28 cellular contexts compared by ENCODE assay signal in genomic region chr7:4906682-4907081, GRCh38. TPM values are rescaled to one million over a fixed set of nuclear protein-coding genes. Genes with fewer than 3 reads are reported as not detected.
"Had no signal": no experiment of that assay in that cellular context is flagged by ENCODE, and none has a peak within 500 bp of the region (broad histone marks: within the 10 kb centered on the region; RNA-seq: fewer than 3 reads in every experiment).

No MANE protein-coding gene starts in this region.

- H3K4me3 ChIP-seq: colonic mucosa, esophagus squamous epithelium, hepatocyte, sigmoid colon, skin epidermis, suprapubic skin, thyroid gland, uterus had no signal

- H3K27me3 ChIP-seq: colonic mucosa, foreskin keratinocyte, hepatocyte, neutrophil, thyroid gland, uterus had no signal

- H3K9me3 ChIP-seq: colonic mucosa, esophagus squamous epithelium, neutrophil, sigmoid colon, suprapubic skin, thyroid gland, uterus had no signal

- ATAC-seq: foreskin keratinocyte; left colon; left ventricle myocardium superior; naive thymus-derived CD4-positive, alpha-beta T cell; stimulated activated effector memory CD8-positive, alpha-beta T cell treated with anti-CD3 and anti-CD28 coated beads, Interleukin-12 subunit alpha, Interleukin-12 subunit beta, amount 100 ng/mL, for 72 hours; stimulated activated naive CD8-positive, alpha-beta T cell treated with anti-CD3 and anti-CD28 coated beads, Interleukin-15, Interleukin-2, amounts not matched to agents 100 U/mL and 50 U/mL, for 24 hours had no signal

- H3K36me3 ChIP-seq: colonic mucosa, esophagus squamous epithelium, neutrophil, sigmoid colon, suprapubic skin, thyroid gland, uterus had no signal

- H2AFZ ChIP-seq: hepatocyte had no signal

- H3K4me2 ChIP-seq: hepatocyte had no signal

- DNase-seq: colonic mucosa; dermis blood vessel endothelial cell; esophagus squamous epithelium; foreskin keratinocyte; head of caudate nucleus; left colon; left ventricle myocardium superior; naive thymus-derived CD4-positive, alpha-beta T cell; nephron progenitor cell; sigmoid colon; stimulated activated CD4-positive, alpha-beta T cell treated with anti-CD3 and anti-CD28 coated beads, Interleukin-12 subunit alpha, Interleukin-12 subunit beta, amount 100 ng/mL, for 4 hours; stimulated activated CD4-positive, alpha-beta T cell treated with anti-CD3 and anti-CD28 coated beads, Interleukin-2, amount 100 ng/mL, for 48 hours; stimulated activated CD8-positive, alpha-beta memory T cell treated with anti-CD3 and anti-CD28 coated beads, Interleukin-4, amount 100 ng/mL, for 48 hours; stimulated activated naive CD8-positive, alpha-beta T cell treated with anti-CD3 and anti-CD28 coated beads, Interleukin-15, Interleukin-2, amounts not matched to agents 100 U/mL and 50 U/mL, for 24 hours; thyroid gland; uterus had no signal

- H3K4me1 ChIP-seq: colonic mucosa, esophagus squamous epithelium, foreskin keratinocyte, sigmoid colon, suprapubic skin, uterus had no signal

- H3K79me2 ChIP-seq: hepatocyte had no signal

- H3K27ac ChIP-seq: colonic mucosa, esophagus squamous epithelium, foreskin keratinocyte, hepatocyte, neutrophil, sigmoid colon, skin epidermis, suprapubic skin, thyroid gland, uterus had no signal

RNA-seq across cellular contexts. Expression of gene RADIL, which starts 23.2 kb away (rescaled TPM):
- total RNA-seq: mononuclear cell had no signal

RNA-seq across cellular contexts. Expression of gene PAPOLB, which starts 44.9 kb away (rescaled TPM):
- total RNA-seq: epithelial cell of proximal tubule; foreskin keratinocyte; hepatocyte; mononuclear cell; naive thymus-derived CD4-positive, alpha-beta T cell had no signal
- polyA plus RNA-seq: foreskin keratinocyte; hepatocyte; naive thymus-derived CD4-positive, alpha-beta T cell had no signal

RNA-seq across cellular contexts. Expression of gene MMD2, which starts 52.3 kb away (rescaled TPM):
- total RNA-seq: colonic mucosa; dermis blood vessel endothelial cell; epithelial cell of proximal tubule; esophagus squamous epithelium; foreskin keratinocyte; hepatocyte; kidney epithelial cell; left colon; left ventricle myocardium superior; lung microvascular endothelial cell; mesenteric fat pad; mononuclear cell; naive thymus-derived CD4-positive, alpha-beta T cell; osteoblast; pulmonary artery endothelial cell; suprapubic skin; uterus had no signal
- polyA plus RNA-seq: foreskin keratinocyte; hepatocyte; naive thymus-derived CD4-positive, alpha-beta T cell had no signal
